20 cellular contexts compared by ENCODE assay signal in genomic region chr1:44139565-44139964, GRCh38. TPM values are rescaled to one million over a fixed set of nuclear protein-coding genes. Genes with fewer than 3 reads are reported as not detected.
"Had no signal": no experiment of that assay in that cellular context is flagged by ENCODE, and none has a peak within 500 bp of the region (broad histone marks: within the 10 kb centered on the region; RNA-seq: fewer than 3 reads in every experiment).

No MANE protein-coding gene starts in this region.

RNA-seq across cellular contexts. Expression of gene KLF18, which starts 1.9 kb away (rescaled TPM):
- total RNA-seq: activated naive CD4-positive, alpha-beta T cell treated with anti-CD3 and anti-CD28 coated beads for 36 hours; activated naive CD4-positive, alpha-beta T cell treated with anti-CD3 and anti-CD28 coated beads, Interleukin-2, amount 50 U/mL, for 72 hours; activated naive CD8-positive, alpha-beta T cell treated with anti-CD3 and anti-CD28 coated beads for 36 hours; activated naive CD8-positive, alpha-beta T cell treated with anti-CD3 and anti-CD28 coated beads, Interleukin-2, amount 10 ng/mL, durations not matched to agents 7 days and 5 days; activated T-cell treated with anti-CD3 and anti-CD28 coated beads, Interleukin-2, amount 50 U/mL, for 4 hours; activated T-cell treated with anti-CD3 and anti-CD28 coated beads, Interleukin-2, amount 50 U/mL, for 72 hours; activated T-helper 1 cell treated with anti-CD3 and anti-CD28 coated beads, Interleukin-12 subunit alpha, Interleukin-12 subunit beta, Interleukin-2, Interleukin-4 antibody, amounts not matched to agents 30 ng/mL and 10 ng/mL and 1 ng/mL, durations not matched to agents 14 hours and 24 hours and 36 hours; activated T-helper 17 cell treated with anti-CD3 and anti-CD28 coated beads, Interleukin-2, amount 50 U/mL, for 72 hours; activated T-helper 2 cell treated with anti-CD3 and anti-CD28 coated beads, Interferon-gamma antibody, Interleukin-2, Interleukin-4, amounts not matched to agents 10 μg/mL and 5 μg/mL and 100 μg/mL, durations not matched to agents 14 hours and 24 hours and 36 hours; adrenal gland; aorta; ascending aorta; astrocyte; body of pancreas; breast epithelium; bronchial epithelial cell; cardiac muscle cell; cardiac septum; cerebellum had no signal
- polyA plus RNA-seq: adipose tissue, adrenal gland, aorta, cardiac muscle cell had no signal

RNA-seq across cellular contexts. Expression of gene KLF17, which starts 20.9 kb away (rescaled TPM):
- total RNA-seq: activated naive CD4-positive, alpha-beta T cell treated with anti-CD3 and anti-CD28 coated beads for 36 hours; activated naive CD4-positive, alpha-beta T cell treated with anti-CD3 and anti-CD28 coated beads, Interleukin-2, amount 50 U/mL, for 72 hours; activated naive CD8-positive, alpha-beta T cell treated with anti-CD3 and anti-CD28 coated beads for 36 hours; activated naive CD8-positive, alpha-beta T cell treated with anti-CD3 and anti-CD28 coated beads, Interleukin-2, amount 10 ng/mL, durations not matched to agents 7 days and 5 days; activated T-cell treated with anti-CD3 and anti-CD28 coated beads, Interleukin-2, amount 50 U/mL, for 4 hours; activated T-cell treated with anti-CD3 and anti-CD28 coated beads, Interleukin-2, amount 50 U/mL, for 72 hours; activated T-helper 1 cell treated with anti-CD3 and anti-CD28 coated beads, Interleukin-12 subunit alpha, Interleukin-12 subunit beta, Interleukin-2, Interleukin-4 antibody, amounts not matched to agents 30 ng/mL and 10 ng/mL and 1 ng/mL, durations not matched to agents 14 hours and 24 hours and 36 hours; activated T-helper 17 cell treated with anti-CD3 and anti-CD28 coated beads, Interleukin-2, amount 50 U/mL, for 72 hours; activated T-helper 2 cell treated with anti-CD3 and anti-CD28 coated beads, Interferon-gamma antibody, Interleukin-2, Interleukin-4, amounts not matched to agents 10 μg/mL and 5 μg/mL and 100 μg/mL, durations not matched to agents 14 hours and 24 hours and 36 hours; ascending aorta; body of pancreas; breast epithelium; bronchial epithelial cell; cardiac muscle cell; cardiac septum; cerebellum had no signal
- polyA plus RNA-seq: cardiac muscle cell had no signal
